In the genomic region with DNA sequence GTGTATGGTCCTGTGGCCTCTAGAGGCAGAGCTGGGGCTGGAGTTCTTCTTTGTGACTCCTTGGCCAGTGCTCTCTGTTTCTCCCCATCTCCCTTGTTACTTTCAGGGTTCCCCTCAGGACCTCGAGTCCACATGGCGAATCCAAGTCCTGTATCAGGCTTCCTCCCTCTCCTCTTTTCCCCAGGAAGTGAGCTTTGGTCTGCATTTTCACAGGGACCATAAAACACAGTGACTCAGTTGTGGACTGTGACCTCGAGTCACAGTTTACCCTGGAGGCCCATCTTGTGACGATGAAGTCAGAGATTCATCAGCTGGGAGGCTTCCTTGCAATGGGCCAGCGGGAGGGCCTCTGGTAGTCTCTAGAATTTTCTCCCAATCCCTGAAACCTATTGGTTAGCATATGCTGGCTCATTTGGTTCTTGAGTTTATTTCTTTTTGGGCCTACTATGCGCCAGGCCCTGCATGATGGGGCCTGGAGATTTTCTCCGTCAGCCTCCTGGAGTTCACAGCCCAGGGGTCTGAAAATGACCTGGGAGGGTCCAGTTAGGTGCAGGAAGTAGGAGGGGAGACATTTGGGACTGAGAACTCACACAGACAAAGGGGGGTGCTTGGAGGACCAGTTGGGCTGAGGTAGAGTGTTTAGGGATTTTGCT, we compare ENCODE assay signal across 15 cellular contexts.
DNase-seq lines count a peak whose midpoint lies in the region; ATAC-seq, FAIRE-seq and TF ChIP-seq lines count a peak whose summit lies in the region.
"Had no signal": no experiment of that assay in that cellular context is flagged by ENCODE, and none has a peak within 500 bp of the region (broad histone marks: within the 10 kb centered on the region; RNA-seq: fewer than 3 reads in every experiment).

No MANE protein-coding gene starts in this region.

- ATAC-seq in HepG2 (no peak), GM18519 (IDR thresholded peaks at IDR 0.05; ENCODE audit: low FRiP score, unreplicated experiment) (no peak), HG02623 (IDR thresholded peaks at IDR 0.05; ENCODE audit: unreplicated experiment) (no peak)
- ATAC-seq: GM12878 had no signal

- POLR2A ChIA-PET in HepG2 (lab: Yijun Ruan, JAX), result interaction anchor here (1.1 kb wide), 1 partner anchor 58 kb away, joined by 4 read pairs; no protein-coding TSS in a partner anchor
- POLR2A ChIA-PET in activated CD4-positive, alpha-beta memory T cell treated with anti-CD3 and anti-CD28 coated beads for 36 hours (lab: Charles Lee), result interaction anchor here (1.8 kb wide), 1 partner anchor 15 kb away, joined by 7 read pairs; no protein-coding TSS in a partner anchor

- no TSS peak for BruUV-seq in HepG2 (replicated peaks; lab: Mats Ljungman, UMichigan)

- no peaks in the 10 kb centered on the region for H3K9me3 Mint-ChIP-seq in type B pancreatic cell
- H3K9me3 Mint-ChIP-seq in activated CD4-positive, alpha-beta memory T cell treated with anti-CD3 and anti-CD28 coated beads for 36 hours, result peaks cover 14% of the 10 kb centered on the region

- no peak for TF ChIP-seq CTCF in bronchial epithelial cell (IDR thresholded peaks at IDR 0.05; ENCODE audit: insufficient read depth, low read length, severe bottlenecking)
- no peak for TF ChIP-seq CTCF in HepG2 (CRISPR knock-in tag; IDR thresholded peaks at IDR 0.05)
- TF ChIP-seq CTCF in type B pancreatic cell (conservative IDR thresholded peaks at IDR 0.05), result no peak

- H3K79me2 ChIP-seq in HepG2 (ENCODE audit: insufficient read depth, low read length), result no peaks in the 10 kb centered on the region

- H3K4me3 Mint-ChIP-seq in type B pancreatic cell, result no peak overlapping the region
- no peak overlapping the region for H3K4me3 Mint-ChIP-seq in activated CD4-positive, alpha-beta memory T cell treated with anti-CD3 and anti-CD28 coated beads for 36 hours
- H3K4me3 Mint-ChIP-seq: activated T-helper 1 cell treated with anti-CD3 and anti-CD28 coated beads, Interleukin-12 subunit alpha, Interleukin-12 subunit beta, Interleukin-2, Interleukin-4 antibody, amounts not matched to agents 30 ng/mL and 10 ng/mL and 1 ng/mL, durations not matched to agents 14 hours and 24 hours and 36 hours; CD4-positive, alpha-beta memory T cell had no signal

- peaks cover 6% of the 10 kb centered on the region; the same call in 1 of the 2 replicates for H3K9me3 ChIP-seq in HepG2 (ENCODE audit: low read length)

- H3K27me3 Mint-ChIP-seq in type B pancreatic cell, result no peaks in the 10 kb centered on the region
- H3K27me3 Mint-ChIP-seq in activated CD4-positive, alpha-beta memory T cell treated with anti-CD3 and anti-CD28 coated beads for 36 hours, result peaks cover 3% of the 10 kb centered on the region

- peak overlapping the region; percentile 21 for H3K4me2 ChIP-seq in HepG2 (ENCODE audit: low read depth, low read length)

- peak overlapping the region; percentile 49 for H3K27ac Mint-ChIP-seq in type B pancreatic cell
- no peak overlapping the region for H3K27ac Mint-ChIP-seq in activated CD4-positive, alpha-beta memory T cell treated with anti-CD3 and anti-CD28 coated beads for 36 hours
- H3K27ac Mint-ChIP-seq: activated T-helper 1 cell treated with anti-CD3 and anti-CD28 coated beads, Interleukin-12 subunit alpha, Interleukin-12 subunit beta, Interleukin-2, Interleukin-4 antibody, amounts not matched to agents 30 ng/mL and 10 ng/mL and 1 ng/mL, durations not matched to agents 14 hours and 24 hours and 36 hours had no signal

- intact Hi-C loops in HepG2 (cut with micrococcal nuclease; ENCODE audit: unreplicated experiment), result no loop called here
- intact Hi-C loops in activated CD4-positive, alpha-beta memory T cell treated with anti-CD3 and anti-CD28 coated beads for 36 hours (cut with micrococcal nuclease), result loop anchor here (10.0 kb wide), 1 partner anchor 248 kb away; a partner anchor contains a TSS

- H3K4me1 Mint-ChIP-seq in type B pancreatic cell (ENCODE audit: unreplicated experiment), result peaks cover 5% of the 10 kb centered on the region
- H3K4me1 Mint-ChIP-seq in activated CD4-positive, alpha-beta memory T cell treated with anti-CD3 and anti-CD28 coated beads for 36 hours (ENCODE audit: low read depth), result peaks cover 31% of the 10 kb centered on the region

- peaks cover 27% of the 10 kb centered on the region for H3K36me3 ChIP-seq in bronchial epithelial cell (ENCODE audit: control insufficient read depth, insufficient read depth, low read length)
- H3K36me3 ChIP-seq in HepG2 (replicated peaks in 1 of 2; ENCODE audit: control insufficient read depth in 1 of 2, insufficient read depth in 2 of 2, low read length in 2 of 2), result peaks cover 12 to 23% of the 10 kb centered on the region in 2 experiments

- no peak overlapping the region for H3K4me3 ChIP-seq in bronchial epithelial cell (ENCODE audit: low read depth, low read length)
- H3K4me3 ChIP-seq in HepG2 (replicated peaks in 1 of 3; ENCODE audit: insufficient read depth in 1 of 3, low read depth in 2 of 3, low read length in 3 of 3), result no peak overlapping the region
- H3K4me3 ChIP-seq: dorsolateral prefrontal cortex, GM12878 had no signal

- H3K4me1 ChIP-seq in HepG2 (ENCODE audit: insufficient read depth, low read length), result peaks cover 36% of the 10 kb centered on the region

- TF ChIP-seq RAD21 in HepG2 (CRISPR knock-in tag; IDR thresholded peaks at IDR 0.05), result no peak

- FAIRE-seq in bronchial epithelial cell (lab: Jason Lieb, UNC), result no peak
- no peak for FAIRE-seq in HepG2 (lab: Jason Lieb, UNC)
- FAIRE-seq: GM12878 had no signal

- DNase-seq in LoVo (ENCODE audit: low spot score) (peak; percentile 89), bronchial epithelial cell (ENCODE audit: low read depth) (peak; percentile 40), HepG2 (ENCODE audit: low spot score) (peak; percentile 63), type B pancreatic cell (ENCODE audit: extremely low spot score, unreplicated experiment) (no peak)
- DNase-seq in activated CD4-positive, alpha-beta memory T cell treated with anti-CD3 and anti-CD28 coated beads for 36 hours, result no peak
- DNase-seq: activated CD4-positive, alpha-beta T cell treated with anti-CD3 and anti-CD28 coated beads, Interleukin-2, amount 50 U/mL, for 1 hour; anterior cingulate cortex; CD4-positive, alpha-beta memory T cell; dorsolateral prefrontal cortex; NCI-H2081; SHP77 had no signal

- peaks cover 11% of the 10 kb centered on the region for H3K36me3 Mint-ChIP-seq in type B pancreatic cell
- peaks cover 10% of the 10 kb centered on the region for H3K36me3 Mint-ChIP-seq in activated CD4-positive, alpha-beta memory T cell treated with anti-CD3 and anti-CD28 coated beads for 36 hours

- H4K20me1 ChIP-seq in HepG2 (ENCODE audit: insufficient read depth, low read length), result no peaks in the 10 kb centered on the region; the same call in 1 of the 2 replicates

- H3K9ac ChIP-seq in HepG2 (ENCODE audit: insufficient read depth, low read depth, low read length), result peak overlapping the region; percentile 10; the same call in 1 of the 2 replicates

- TF ChIP-seq EP300 in HepG2 (IDR thresholded peaks at IDR 0.05; ENCODE audit: low read depth in 2 of 2, low read length in 2 of 2), result peak in 1 of 2 experiments; percentile 42; a peak in 1 of 4 replicates
- TF ChIP-seq EP300 in HepG2 (CRISPR knock-in tag; IDR thresholded peaks at IDR 0.05; ENCODE audit: borderline replicate concordance), result no peak

- 57% methylated on average over 6 of the region's 7 CpGs for WGBS in HepG2 (ENCODE audit: low lambda C conversion rate)

- H3K27me3 ChIP-seq in bronchial epithelial cell (ENCODE audit: control insufficient read depth, insufficient read depth, low read length), result no peaks in the 10 kb centered on the region
- no peaks in the 10 kb centered on the region for H3K27me3 ChIP-seq in HepG2 (ENCODE audit: control insufficient read depth in 1 of 2, insufficient read depth in 2 of 2, low read length in 2 of 2)
- H3K27me3 ChIP-seq: dorsolateral prefrontal cortex had no signal

- H2AFZ ChIP-seq in HepG2 (ENCODE audit: low read length), result no peak overlapping the region

- in situ Hi-C loops in HepG2 (cut with HindIII; ENCODE audit: extremely low pct_ligation_motif_present, low pct_unique_long_range_greater_than_20kb), result loop anchor here (10.0 kb wide), 1 partner anchor 108 kb away; a partner anchor contains a TSS

- TF ChIP-seq POLR2A in HepG2 (IDR thresholded peaks at IDR 0.05; ENCODE audit: insufficient read depth in 1 of 2, low read depth in 2 of 2, low read length in 2 of 2), result no peak

- H3K27ac ChIP-seq in HepG2 (ENCODE audit: extremely low read length, insufficient read depth, low read length), result peak overlapping the region; percentile 53

- CTCF ChIA-PET in HepG2 (lab: Yijun Ruan, JAX; ENCODE audit: low intra/inter-chr PET ratio, low total read pairs), result no interaction called here
- CTCF ChIA-PET in activated CD4-positive, alpha-beta memory T cell treated with anti-CD3 and anti-CD28 coated beads for 36 hours (lab: Charles Lee), result interaction anchor here (0.8 to 11.4 kb wide), 5 partner anchors 9 to 116 kb away, joined by 3 to 210 read pairs (median 9); a partner anchor contains a TSS

TF ChIP-seq in HepG2, 621 proteins besides CTCF, POLR2A, EP300 and RAD21 (continues in another document):
- peak; percentile 23; the same call in 1 of the 2 replicates for TF ChIP-seq HDAC1 (CRISPR knock-in tag; IDR thresholded peaks at IDR 0.05)
- TF ChIP-seq, protein P1, sequence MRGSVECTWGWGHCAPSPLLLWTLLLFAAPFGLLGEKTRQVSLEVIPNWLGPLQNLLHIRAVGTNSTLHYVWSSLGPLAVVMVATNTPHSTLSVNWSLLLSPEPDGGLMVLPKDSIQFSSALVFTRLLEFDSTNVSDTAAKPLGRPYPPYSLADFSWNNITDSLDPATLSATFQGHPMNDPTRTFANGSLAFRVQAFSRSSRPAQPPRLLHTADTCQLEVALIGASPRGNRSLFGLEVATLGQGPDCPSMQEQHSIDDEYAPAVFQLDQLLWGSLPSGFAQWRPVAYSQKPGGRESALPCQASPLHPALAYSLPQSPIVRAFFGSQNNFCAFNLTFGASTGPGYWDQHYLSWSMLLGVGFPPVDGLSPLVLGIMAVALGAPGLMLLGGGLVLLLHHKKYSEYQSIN (CRISPR knock-in tag; IDR thresholded peaks at IDR 0.05; ENCODE audit: borderline replicate concordance), result no peak
- TF ChIP-seq ZNF205 (CRISPR knock-in tag; IDR thresholded peaks at IDR 0.05), result no peak
- no peak for TF ChIP-seq KDM1A (CRISPR knock-in tag; IDR thresholded peaks at IDR 0.05)
- TF ChIP-seq, protein P2, sequence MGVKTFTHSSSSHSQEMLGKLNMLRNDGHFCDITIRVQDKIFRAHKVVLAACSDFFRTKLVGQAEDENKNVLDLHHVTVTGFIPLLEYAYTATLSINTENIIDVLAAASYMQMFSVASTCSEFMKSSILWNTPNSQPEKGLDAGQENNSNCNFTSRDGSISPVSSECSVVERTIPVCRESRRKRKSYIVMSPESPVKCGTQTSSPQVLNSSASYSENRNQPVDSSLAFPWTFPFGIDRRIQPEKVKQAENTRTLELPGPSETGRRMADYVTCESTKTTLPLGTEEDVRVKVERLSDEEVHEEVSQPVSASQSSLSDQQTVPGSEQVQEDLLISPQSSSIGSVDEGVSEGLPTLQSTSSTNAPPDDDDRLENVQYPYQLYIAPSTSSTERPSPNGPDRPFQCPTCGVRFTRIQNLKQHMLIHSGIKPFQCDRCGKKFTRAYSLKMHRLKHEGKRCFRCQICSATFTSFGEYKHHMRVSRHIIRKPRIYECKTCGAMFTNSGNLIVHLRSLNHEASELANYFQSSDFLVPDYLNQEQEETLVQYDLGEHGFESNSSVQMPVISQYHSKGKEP (CRISPR knock-in tag; IDR thresholded peaks at IDR 0.05), result no peak
- TF ChIP-seq ZMYM2 (CRISPR knock-in tag; IDR thresholded peaks at IDR 0.05), result no peak

Comparison
In these comparisons a context has a peak if more than half of its experiments do, and no peak if none do; other contexts are left out.
1. DNase-seq: peak in LoVo (single experiment), bronchial epithelial cell (single experiment) and HepG2 (single experiment); none in type B pancreatic cell (single experiment) and activated CD4-positive, alpha-beta memory T cell treated with anti-CD3 and anti-CD28 coated beads for 36 hours (single experiment).